1 cellular context compared by ENCODE assay signal in the genomic region with DNA sequence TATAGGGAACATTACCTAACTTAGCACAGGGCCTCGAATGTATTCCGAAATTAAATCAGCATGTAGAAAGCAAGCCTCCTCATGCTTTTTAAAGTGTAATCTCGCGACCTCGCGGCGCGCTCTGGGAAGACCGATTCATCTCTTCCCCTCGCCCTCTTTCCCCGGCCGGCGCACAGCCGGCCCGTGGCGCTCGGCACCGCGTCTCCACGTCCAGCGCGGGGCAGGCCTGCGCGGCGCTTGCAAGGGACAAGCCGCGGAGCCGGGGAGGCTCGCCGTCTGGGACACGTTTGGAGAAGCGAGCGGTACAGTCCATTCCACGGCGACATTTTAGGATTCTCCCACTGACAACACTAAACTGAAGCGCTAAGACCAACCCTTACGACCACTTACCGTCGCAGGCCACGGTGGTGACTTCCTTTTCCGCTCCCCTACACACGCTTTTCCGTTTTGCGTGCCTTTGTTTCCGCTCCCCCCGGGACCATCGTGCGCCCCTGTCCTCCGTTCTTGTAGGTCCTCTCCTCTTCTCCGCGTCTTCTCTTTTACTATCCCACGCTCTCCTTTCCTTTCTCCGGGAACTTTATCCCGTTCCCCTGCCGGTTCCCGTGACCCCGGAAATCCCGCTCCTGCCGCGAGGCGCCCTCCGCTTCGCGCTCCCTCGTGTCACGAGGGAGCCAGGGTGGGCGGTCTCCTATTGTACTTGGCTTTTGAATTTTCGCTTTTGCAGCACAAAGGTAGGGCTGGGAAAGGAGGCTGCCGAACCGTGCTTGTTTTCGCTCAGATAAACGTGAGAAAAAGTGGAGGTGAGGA.
TF ChIP-seq lines count a peak whose summit lies in the region.

A gene with protein sequence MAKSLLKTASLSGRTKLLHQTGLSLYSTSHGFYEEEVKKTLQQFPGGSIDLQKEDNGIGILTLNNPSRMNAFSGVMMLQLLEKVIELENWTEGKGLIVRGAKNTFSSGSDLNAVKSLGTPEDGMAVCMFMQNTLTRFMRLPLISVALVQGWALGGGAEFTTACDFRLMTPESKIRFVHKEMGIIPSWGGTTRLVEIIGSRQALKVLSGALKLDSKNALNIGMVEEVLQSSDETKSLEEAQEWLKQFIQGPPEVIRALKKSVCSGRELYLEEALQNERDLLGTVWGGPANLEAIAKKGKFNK (minus strand): TSS at position 664 of the 807 bp plus-strand sequence. CDS start 12,581 bp downstream, outside the sequence.

TF ChIP-seq in HepG2, 621 proteins besides CTCF, POLR2A, EP300 and RAD21 (continued from another document and continues in another):
- TF ChIP-seq, protein P1, sequence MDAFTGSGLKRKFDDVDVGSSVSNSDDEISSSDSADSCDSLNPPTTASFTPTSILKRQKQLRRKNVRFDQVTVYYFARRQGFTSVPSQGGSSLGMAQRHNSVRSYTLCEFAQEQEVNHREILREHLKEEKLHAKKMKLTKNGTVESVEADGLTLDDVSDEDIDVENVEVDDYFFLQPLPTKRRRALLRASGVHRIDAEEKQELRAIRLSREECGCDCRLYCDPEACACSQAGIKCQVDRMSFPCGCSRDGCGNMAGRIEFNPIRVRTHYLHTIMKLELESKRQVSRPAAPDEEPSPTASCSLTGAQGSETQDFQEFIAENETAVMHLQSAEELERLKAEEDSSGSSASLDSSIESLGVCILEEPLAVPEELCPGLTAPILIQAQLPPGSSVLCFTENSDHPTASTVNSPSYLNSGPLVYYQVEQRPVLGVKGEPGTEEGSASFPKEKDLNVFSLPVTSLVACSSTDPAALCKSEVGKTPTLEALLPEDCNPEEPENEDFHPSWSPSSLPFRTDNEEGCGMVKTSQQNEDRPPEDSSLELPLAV (CRISPR knock-in tag; conservative IDR thresholded peaks at IDR 0.05; ENCODE audit: low read depth) = no peak
- TF ChIP-seq, protein P2, sequence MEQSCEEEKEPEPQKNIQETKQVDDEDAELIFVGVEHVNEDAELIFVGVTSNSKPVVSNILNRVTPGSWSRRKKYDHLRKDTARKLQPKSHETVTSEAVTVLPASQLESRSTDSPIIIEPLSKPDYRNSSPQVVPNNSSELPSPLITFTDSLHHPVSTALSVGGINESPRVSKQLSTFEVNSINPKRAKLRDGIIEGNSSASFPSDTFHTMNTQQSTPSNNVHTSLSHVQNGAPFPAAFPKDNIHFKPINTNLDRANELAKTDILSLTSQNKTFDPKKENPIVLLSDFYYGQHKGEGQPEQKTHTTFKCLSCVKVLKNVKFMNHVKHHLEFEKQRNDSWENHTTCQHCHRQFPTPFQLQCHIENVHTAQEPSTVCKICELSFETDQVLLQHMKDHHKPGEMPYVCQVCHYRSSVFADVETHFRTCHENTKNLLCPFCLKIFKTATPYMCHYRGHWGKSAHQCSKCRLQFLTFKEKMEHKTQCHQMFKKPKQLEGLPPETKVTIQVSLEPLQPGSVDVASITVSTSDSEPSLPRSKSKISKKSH (CRISPR knock-in tag; IDR thresholded peaks at IDR 0.05; ENCODE audit: borderline replicate concordance) = no peak; the same call in 1 of the 2 replicates
- TF ChIP-seq ZNF24 (IDR thresholded peaks at IDR 0.05) = no peak
- TF ChIP-seq, protein P3, sequence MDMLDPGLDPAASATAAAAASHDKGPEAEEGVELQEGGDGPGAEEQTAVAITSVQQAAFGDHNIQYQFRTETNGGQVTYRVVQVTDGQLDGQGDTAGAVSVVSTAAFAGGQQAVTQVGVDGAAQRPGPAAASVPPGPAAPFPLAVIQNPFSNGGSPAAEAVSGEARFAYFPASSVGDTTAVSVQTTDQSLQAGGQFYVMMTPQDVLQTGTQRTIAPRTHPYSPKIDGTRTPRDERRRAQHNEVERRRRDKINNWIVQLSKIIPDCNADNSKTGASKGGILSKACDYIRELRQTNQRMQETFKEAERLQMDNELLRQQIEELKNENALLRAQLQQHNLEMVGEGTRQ (IDR thresholded peaks at IDR 0.05; ENCODE audit: low read depth, low read length) = peak; percentile 41; the same call in 1 of the 2 replicates
- TF ChIP-seq, protein P3 (CRISPR knock-in tag; IDR thresholded peaks at IDR 0.05; ENCODE audit: borderline replicate concordance) = peak; percentile 63; the same call in 1 of the 2 replicates
- TF ChIP-seq, protein P4, sequence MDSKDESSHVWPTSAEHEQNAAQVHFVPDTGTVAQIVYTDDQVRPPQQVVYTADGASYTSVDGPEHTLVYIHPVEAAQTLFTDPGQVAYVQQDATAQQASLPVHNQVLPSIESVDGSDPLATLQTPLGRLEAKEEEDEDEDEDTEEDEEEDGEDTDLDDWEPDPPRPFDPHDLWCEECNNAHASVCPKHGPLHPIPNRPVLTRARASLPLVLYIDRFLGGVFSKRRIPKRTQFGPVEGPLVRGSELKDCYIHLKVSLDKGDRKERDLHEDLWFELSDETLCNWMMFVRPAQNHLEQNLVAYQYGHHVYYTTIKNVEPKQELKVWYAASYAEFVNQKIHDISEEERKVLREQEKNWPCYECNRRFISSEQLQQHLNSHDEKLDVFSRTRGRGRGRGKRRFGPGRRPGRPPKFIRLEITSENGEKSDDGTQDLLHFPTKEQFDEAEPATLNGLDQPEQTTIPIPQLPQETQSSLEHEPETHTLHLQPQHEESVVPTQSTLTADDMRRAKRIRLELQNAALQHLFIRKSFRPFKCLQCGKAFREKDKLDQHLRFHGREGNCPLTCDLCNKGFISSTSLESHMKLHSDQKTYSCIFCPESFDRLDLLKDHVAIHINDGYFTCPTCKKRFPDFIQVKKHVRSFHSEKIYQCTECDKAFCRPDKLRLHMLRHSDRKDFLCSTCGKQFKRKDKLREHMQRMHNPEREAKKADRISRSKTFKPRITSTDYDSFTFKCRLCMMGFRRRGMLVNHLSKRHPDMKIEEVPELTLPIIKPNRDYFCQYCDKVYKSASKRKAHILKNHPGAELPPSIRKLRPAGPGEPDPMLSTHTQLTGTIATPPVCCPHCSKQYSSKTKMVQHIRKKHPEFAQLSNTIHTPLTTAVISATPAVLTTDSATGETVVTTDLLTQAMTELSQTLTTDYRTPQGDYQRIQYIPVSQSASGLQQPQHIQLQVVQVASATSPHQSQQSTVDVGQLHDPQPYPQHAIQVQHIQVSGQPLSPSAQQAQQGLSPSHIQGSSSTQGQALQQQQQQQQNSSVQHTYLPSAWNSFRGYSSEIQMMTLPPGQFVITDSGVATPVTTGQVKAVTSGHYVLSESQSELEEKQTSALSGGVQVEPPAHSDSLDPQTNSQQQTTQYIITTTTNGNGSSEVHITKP (CRISPR knock-in tag; IDR thresholded peaks at IDR 0.05; ENCODE audit: low read depth) = peak; percentile 65; the same call in 1 of the 2 replicates
- TF ChIP-seq, protein P5, sequence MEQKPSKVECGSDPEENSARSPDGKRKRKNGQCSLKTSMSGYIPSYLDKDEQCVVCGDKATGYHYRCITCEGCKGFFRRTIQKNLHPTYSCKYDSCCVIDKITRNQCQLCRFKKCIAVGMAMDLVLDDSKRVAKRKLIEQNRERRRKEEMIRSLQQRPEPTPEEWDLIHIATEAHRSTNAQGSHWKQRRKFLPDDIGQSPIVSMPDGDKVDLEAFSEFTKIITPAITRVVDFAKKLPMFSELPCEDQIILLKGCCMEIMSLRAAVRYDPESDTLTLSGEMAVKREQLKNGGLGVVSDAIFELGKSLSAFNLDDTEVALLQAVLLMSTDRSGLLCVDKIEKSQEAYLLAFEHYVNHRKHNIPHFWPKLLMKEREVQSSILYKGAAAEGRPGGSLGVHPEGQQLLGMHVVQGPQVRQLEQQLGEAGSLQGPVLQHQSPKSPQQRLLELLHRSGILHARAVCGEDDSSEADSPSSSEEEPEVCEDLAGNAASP (CRISPR knock-in tag; IDR thresholded peaks at IDR 0.05; ENCODE audit: borderline replicate concordance) = 0 out of 2 replicates have a peak, but pooled peaks have one; percentile 58
- no peak for TF ChIP-seq HOXA9 (CRISPR knock-in tag; IDR thresholded peaks at IDR 0.05; ENCODE audit: borderline replicate concordance)
- TF ChIP-seq ZNF451 (CRISPR knock-in tag; IDR thresholded peaks at IDR 0.05) = peak; percentile 80
- TF ChIP-seq ZNF124 (CRISPR knock-in tag; IDR thresholded peaks at IDR 0.05) = no peak; the same call in 1 of the 2 replicates
- no peak; the same call in 1 of the 2 replicates for TF ChIP-seq ZC3H4 (CRISPR knock-in tag; IDR thresholded peaks at IDR 0.05; ENCODE audit: borderline replicate concordance)
- TF ChIP-seq TAF15 (IDR thresholded peaks at IDR 0.05; ENCODE audit: low read depth, low read length, poor library complexity, severe bottlenecking) = no peak
- peak; percentile 15; the same call in 1 of the 2 replicates for TF ChIP-seq RARA (CRISPR knock-in tag; IDR thresholded peaks at IDR 0.05)
- peak; percentile 96 for TF ChIP-seq ZBTB7B (CRISPR knock-in tag; IDR thresholded peaks at IDR 0.05)
- 0 out of 2 replicates have a peak, but pooled peaks have one; percentile 45 for TF ChIP-seq NCOR1 (IDR thresholded peaks at IDR 0.05; ENCODE audit: borderline replicate concordance, low read length)
- peak; percentile 76 for TF ChIP-seq RBM39 (IDR thresholded peaks at IDR 0.05; ENCODE audit: low read depth, low read length, poor library complexity, severe bottlenecking)
- TF ChIP-seq ZNF552 (CRISPR knock-in tag; IDR thresholded peaks at IDR 0.05; ENCODE audit: borderline replicate concordance) = 0 out of 2 replicates have a peak, but pooled peaks have one; percentile 59
- 0 out of 2 replicates have a peak, but pooled peaks have one; percentile 36 for TF ChIP-seq ZNF12 (CRISPR knock-in tag; IDR thresholded peaks at IDR 0.05)
- TF ChIP-seq, protein P6, sequence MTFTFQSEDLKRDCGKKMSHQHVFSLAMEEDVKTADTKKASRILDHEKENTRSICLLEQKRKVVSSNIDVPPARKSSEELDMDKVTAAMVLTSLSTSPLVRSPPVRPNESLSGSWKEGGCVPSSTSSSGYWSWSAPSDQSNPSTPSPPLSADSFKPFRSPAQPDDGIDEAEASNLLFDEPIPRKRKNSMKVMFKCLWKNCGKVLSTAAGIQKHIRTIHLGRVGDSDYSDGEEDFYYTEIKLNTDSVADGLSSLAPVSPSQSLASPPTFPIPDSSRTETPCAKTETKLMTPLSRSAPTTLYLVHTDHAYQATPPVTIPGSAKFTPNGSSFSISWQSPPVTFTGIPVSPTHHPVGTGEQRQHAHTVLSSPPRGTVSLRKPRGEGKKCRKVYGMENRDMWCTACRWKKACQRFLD (CRISPR knock-in tag; IDR thresholded peaks at IDR 0.05; ENCODE audit: borderline replicate concordance) = peak; percentile 87; the same call in 1 of the 2 replicates
- TF ChIP-seq GATAD1 (CRISPR knock-in tag; IDR thresholded peaks at IDR 0.05) = peak; percentile 94
- peak; percentile 39; the same call in 1 of the 2 replicates for TF ChIP-seq HNF4G (IDR thresholded peaks at IDR 0.05; ENCODE audit: borderline replicate concordance, low read depth, low read length)
- no peak for TF ChIP-seq HNF4G (CRISPR knock-in tag; IDR thresholded peaks at IDR 0.05; ENCODE audit: borderline replicate concordance, low read depth)
- TF ChIP-seq, protein P7, sequence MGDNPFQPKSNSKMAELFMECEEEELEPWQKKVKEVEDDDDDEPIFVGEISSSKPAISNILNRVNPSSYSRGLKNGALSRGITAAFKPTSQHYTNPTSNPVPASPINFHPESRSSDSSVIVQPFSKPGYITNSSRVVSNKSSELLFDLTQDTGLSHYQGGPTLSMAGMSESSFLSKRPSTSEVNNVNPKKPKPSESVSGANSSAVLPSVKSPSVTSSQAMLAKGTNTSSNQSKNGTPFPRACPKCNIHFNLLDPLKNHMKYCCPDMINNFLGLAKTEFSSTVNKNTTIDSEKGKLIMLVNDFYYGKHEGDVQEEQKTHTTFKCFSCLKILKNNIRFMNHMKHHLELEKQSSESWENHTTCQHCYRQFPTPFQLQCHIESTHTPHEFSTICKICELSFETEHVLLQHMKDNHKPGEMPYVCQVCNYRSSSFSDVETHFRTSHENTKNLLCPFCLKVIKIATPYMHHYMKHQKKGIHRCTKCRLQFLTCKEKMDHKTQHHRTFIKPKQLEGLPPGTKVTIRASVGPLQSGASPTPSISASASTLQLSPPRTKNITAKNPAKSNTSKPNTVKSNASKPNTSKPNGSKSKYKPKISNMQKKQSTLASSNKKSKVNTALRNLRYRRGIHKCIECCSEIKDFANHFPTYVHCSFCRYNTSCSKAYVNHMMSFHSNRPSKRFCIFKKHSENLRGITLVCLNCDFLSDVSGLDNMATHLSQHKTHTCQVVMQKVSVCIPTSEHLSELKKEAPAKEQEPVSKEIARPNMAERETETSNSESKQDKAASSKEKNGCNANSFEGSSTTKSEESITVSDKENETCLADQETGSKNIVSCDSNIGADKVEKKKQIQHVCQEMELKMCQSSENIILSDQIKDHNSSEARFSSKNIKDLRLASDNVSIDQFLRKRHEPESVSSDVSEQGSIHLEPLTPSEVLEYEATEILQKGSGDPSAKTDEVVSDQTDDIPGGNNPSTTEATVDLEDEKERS (CRISPR knock-in tag; IDR thresholded peaks at IDR 0.05) = peak; percentile 50; the same call in 1 of the 2 replicates
- TF ChIP-seq, protein P8, sequence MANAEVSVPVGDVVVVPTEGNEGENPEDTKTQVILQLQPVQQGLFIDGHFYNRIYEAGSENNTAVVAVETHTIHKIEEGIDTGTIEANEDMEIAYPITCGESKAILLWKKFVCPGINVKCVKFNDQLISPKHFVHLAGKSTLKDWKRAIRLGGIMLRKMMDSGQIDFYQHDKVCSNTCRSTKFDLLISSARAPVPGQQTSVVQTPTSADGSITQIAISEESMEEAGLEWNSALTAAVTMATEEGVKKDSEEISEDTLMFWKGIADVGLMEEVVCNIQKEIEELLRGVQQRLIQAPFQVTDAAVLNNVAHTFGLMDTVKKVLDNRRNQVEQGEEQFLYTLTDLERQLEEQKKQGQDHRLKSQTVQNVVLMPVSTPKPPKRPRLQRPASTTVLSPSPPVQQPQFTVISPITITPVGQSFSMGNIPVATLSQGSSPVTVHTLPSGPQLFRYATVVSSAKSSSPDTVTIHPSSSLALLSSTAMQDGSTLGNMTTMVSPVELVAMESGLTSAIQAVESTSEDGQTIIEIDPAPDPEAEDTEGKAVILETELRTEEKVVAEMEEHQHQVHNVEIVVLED (CRISPR knock-in tag; IDR thresholded peaks at IDR 0.05; ENCODE audit: borderline replicate concordance) = peak; percentile 90
- TF ChIP-seq ATM (IDR thresholded peaks at IDR 0.05; ENCODE audit: borderline replicate concordance) = no peak
- TF ChIP-seq FIP1L1 (IDR thresholded peaks at IDR 0.05; ENCODE audit: borderline replicate concordance, insufficient read depth, low read depth, low read length) = no peak
- TF ChIP-seq, protein P9, sequence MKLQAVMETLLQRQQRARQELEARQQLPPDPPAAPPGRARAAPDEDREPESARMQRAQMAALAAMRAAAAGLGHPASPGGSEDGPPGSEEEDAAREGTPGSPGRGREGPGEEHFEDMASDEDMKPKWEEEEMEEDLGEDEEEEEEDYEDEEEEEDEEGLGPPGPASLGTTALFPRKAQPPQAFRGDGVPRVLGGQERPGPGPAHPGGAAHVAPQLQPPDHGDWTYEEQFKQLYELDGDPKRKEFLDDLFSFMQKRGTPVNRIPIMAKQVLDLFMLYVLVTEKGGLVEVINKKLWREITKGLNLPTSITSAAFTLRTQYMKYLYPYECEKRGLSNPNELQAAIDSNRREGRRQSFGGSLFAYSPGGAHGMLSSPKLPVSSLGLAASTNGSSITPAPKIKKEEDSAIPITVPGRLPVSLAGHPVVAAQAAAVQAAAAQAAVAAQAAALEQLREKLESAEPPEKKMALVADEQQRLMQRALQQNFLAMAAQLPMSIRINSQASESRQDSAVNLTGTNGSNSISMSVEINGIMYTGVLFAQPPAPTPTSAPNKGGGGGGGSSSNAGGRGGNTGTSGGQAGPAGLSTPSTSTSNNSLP (IDR thresholded peaks at IDR 0.05; ENCODE audit: low read depth, low read length) = no peak
- no peak for TF ChIP-seq ZNF564 (CRISPR knock-in tag; IDR thresholded peaks at IDR 0.05)
- TF ChIP-seq ZNF747 (CRISPR knock-in tag; IDR thresholded peaks at IDR 0.05; ENCODE audit: borderline replicate concordance) = peak; percentile 91
- peak; percentile 95 for TF ChIP-seq RBFOX2 (IDR thresholded peaks at IDR 0.05; ENCODE audit: low read depth, low read length)
